ENCODE assay signal across 1 cellular context in genomic region chr5:139482050-139482889, GRCh38.
A peak's percentile ranks its signal among the peaks of the same experiment; 100 is the strongest.
TF ChIP-seq lines count a peak whose summit lies in the region.

Gene STING1, minus strand, starts transcription at chr5:139482758. Its CDS starts 1,054 bp downstream, at chr5:139481704.

TF ChIP-seq in K562, 482 proteins besides CTCF, POLR2A, EP300 and RAD21 (continued from another document and continues in another):
- TF ChIP-seq CREB3L1 (IDR thresholded peaks at IDR 0.05; ENCODE audit: borderline replicate concordance, low read depth): no peak; the same call in 1 of the 2 replicates
- TF ChIP-seq ZNF165 (CRISPR knock-in tag; IDR thresholded peaks at IDR 0.05; ENCODE audit: borderline replicate concordance): no peak
- no peak for TF ChIP-seq HNRNPUL1 (IDR thresholded peaks at IDR 0.05; ENCODE audit: low read length)
- no peak for TF ChIP-seq ZNF140 (CRISPR knock-in tag; IDR thresholded peaks at IDR 0.05)
- TF ChIP-seq TBL1XR1 (IDR thresholded peaks at IDR 0.05; ENCODE audit: low read length in 2 of 2): peak in 1 of 2 experiments; percentile 10; a peak in 1 of 4 replicates
- TF ChIP-seq ELF1 (tag; IDR thresholded peaks at IDR 0.05): peak; percentile 66
- TF ChIP-seq TFAM (CRISPR knock-in tag; conservative IDR thresholded peaks at IDR 0.05): no peak
- no peak for TF ChIP-seq ZNF668 (CRISPR knock-in tag; IDR thresholded peaks at IDR 0.05)
- peak; percentile 92 for TF ChIP-seq ZFX (CRISPR knock-in tag; IDR thresholded peaks at IDR 0.05)
- no peak for TF ChIP-seq MTA1 (IDR thresholded peaks at IDR 0.05; ENCODE audit: borderline replicate concordance)
- TF ChIP-seq ZSCAN32 (CRISPR knock-in tag; IDR thresholded peaks at IDR 0.05): 0 out of 2 replicates have a peak, but pooled peaks have one; percentile 6
- TF ChIP-seq TAL1 (IDR thresholded peaks at IDR 0.05): no peak
- TF ChIP-seq E2F4 (CRISPR knock-in tag; IDR thresholded peaks at IDR 0.05; ENCODE audit: low read depth): no peak
- no peak for TF ChIP-seq CHD1 (IDR thresholded peaks at IDR 0.05; ENCODE audit: low read length)
- no peak for TF ChIP-seq ZNF384 (IDR thresholded peaks at IDR 0.05; ENCODE audit: low read depth, low read length)
- peak in 1 of 3 experiments; percentile 77; a peak in 2 of 6 replicates for TF ChIP-seq ZBTB11 (CRISPR knock-in tag; IDR thresholded peaks at IDR 0.05)
- TF ChIP-seq HNRNPL (IDR thresholded peaks at IDR 0.05; ENCODE audit: low read depth, low read length): no peak
- no peak for TF ChIP-seq CHAMP1 (IDR thresholded peaks at IDR 0.05)
- peak; percentile 78; the same call in 1 of the 2 replicates for TF ChIP-seq GABPB1 (CRISPR knock-in tag; IDR thresholded peaks at IDR 0.05)
- no peak for TF ChIP-seq KHSRP (IDR thresholded peaks at IDR 0.05)
- no peak for TF ChIP-seq HSF4 (CRISPR knock-in tag; IDR thresholded peaks at IDR 0.05; ENCODE audit: borderline replicate concordance)
- no peak for TF ChIP-seq HDGF (IDR thresholded peaks at IDR 0.05)
- TF ChIP-seq EWSR1 (IDR thresholded peaks at IDR 0.05; ENCODE audit: borderline replicate concordance, low read depth, partially characterized antibody): no peak
- no peak for TF ChIP-seq ZNF785 (CRISPR knock-in tag; IDR thresholded peaks at IDR 0.05)
- peak; percentile 69 to 85 for TF ChIP-seq MAZ (CRISPR knock-in tag; conservative IDR thresholded peaks at IDR 0.05 in 1 of 2, IDR thresholded peaks at IDR 0.05 in 1 of 2)
- peak; percentile 80 for TF ChIP-seq ZNF175 (CRISPR knock-in tag; IDR thresholded peaks at IDR 0.05; ENCODE audit: low read depth)
- no peak for TF ChIP-seq HDAC6 (IDR thresholded peaks at IDR 0.05; ENCODE audit: low read depth, low read length)
- no peak for TF ChIP-seq NR2F6 (CRISPR knock-in tag; IDR thresholded peaks at IDR 0.05)
- no peak for TF ChIP-seq RFX1 (IDR thresholded peaks at IDR 0.05)
- peak; percentile 4 for TF ChIP-seq NFYB (IDR thresholded peaks at IDR 0.05; ENCODE audit: extremely low read depth, insufficient read length)
- no peak for TF ChIP-seq KLF1 (tag; IDR thresholded peaks at IDR 0.05)
- 0 out of 2 replicates have a peak, but pooled peaks have one; percentile 25 for TF ChIP-seq ZNF197 (CRISPR knock-in tag; IDR thresholded peaks at IDR 0.05; ENCODE audit: low read depth)
- TF ChIP-seq KAT8 (IDR thresholded peaks at IDR 0.05; ENCODE audit: low read depth): no peak
- no peak for TF ChIP-seq TSHZ1 (CRISPR knock-in tag; IDR thresholded peaks at IDR 0.05)
- TF ChIP-seq REST (CRISPR knock-in tag; IDR thresholded peaks at IDR 0.05; ENCODE audit: low read depth): 0 out of 2 replicates have a peak, but pooled peaks have one; percentile 39
- no peak for TF ChIP-seq SAFB (IDR thresholded peaks at IDR 0.05; ENCODE audit: borderline replicate concordance, low read depth, low read length)
- peak; percentile 18 to 20 for TF ChIP-seq AFF1 (IDR thresholded peaks at IDR 0.05; ENCODE audit: low read depth in 1 of 2, partially characterized antibody in 2 of 2)
- no peak for TF ChIP-seq BRF2 (IDR thresholded peaks at IDR 0.05; ENCODE audit: borderline replicate concordance, insufficient read depth, insufficient read length)
- no peak; the same call in 1 of the 2 replicates for TF ChIP-seq ZNF445 (CRISPR knock-in tag; IDR thresholded peaks at IDR 0.05; ENCODE audit: low read depth)
- peak; percentile 83 to 96; a peak in 3 of 4 replicates for TF ChIP-seq ETV6 (IDR thresholded peaks at IDR 0.05; ENCODE audit: borderline replicate concordance in 1 of 2, low read depth in 2 of 2, low read length in 1 of 2)
- TF ChIP-seq ETV6 (CRISPR knock-in tag; IDR thresholded peaks at IDR 0.05; ENCODE audit: borderline replicate concordance): no peak
- no peak for TF ChIP-seq XRCC4 (IDR thresholded peaks at IDR 0.05; ENCODE audit: extremely low read depth, insufficient read depth, insufficient read length)
